In the genomic region with DNA sequence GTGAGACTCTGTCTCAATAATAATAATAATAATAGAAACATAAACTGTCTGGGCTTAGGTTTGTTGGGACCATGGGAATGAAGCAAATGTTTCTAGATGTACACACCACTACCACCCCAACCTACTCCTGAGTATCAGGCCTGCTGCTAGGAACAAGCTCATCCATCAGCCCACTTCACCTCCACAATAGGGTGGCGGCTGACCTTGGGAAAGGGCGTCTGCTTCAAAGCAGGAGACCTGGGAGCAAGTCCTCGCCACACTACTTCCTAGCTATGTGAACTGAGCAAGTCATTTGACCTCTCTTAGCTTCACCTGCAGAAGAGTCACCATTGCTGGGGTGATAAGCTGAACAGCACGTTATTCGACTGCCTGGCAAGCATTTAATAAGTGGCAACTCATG, we compare ENCODE assay signal across 2 cellular contexts.
TF ChIP-seq lines count a peak whose summit lies in the region.

No MANE protein-coding gene starts in this region.

TF ChIP-seq in HepG2, 621 proteins besides CTCF, POLR2A, EP300 and RAD21:
- TF ChIP-seq, protein P1, sequence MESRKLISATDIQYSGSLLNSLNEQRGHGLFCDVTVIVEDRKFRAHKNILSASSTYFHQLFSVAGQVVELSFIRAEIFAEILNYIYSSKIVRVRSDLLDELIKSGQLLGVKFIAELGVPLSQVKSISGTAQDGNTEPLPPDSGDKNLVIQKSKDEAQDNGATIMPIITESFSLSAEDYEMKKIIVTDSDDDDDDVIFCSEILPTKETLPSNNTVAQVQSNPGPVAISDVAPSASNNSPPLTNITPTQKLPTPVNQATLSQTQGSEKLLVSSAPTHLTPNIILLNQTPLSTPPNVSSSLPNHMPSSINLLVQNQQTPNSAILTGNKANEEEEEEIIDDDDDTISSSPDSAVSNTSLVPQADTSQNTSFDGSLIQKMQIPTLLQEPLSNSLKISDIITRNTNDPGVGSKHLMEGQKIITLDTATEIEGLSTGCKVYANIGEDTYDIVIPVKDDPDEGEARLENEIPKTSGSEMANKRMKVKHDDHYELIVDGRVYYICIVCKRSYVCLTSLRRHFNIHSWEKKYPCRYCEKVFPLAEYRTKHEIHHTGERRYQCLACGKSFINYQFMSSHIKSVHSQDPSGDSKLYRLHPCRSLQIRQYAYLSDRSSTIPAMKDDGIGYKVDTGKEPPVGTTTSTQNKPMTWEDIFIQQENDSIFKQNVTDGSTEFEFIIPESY (CRISPR knock-in tag; IDR thresholded peaks at IDR 0.05): peak; percentile 93
- TF ChIP-seq MTF1 (CRISPR knock-in tag; IDR thresholded peaks at IDR 0.05) (no peak), RARA (CRISPR knock-in tag; IDR thresholded peaks at IDR 0.05) (0 out of 2 replicates have a peak, but pooled peaks have one; percentile 9)
TF ChIP-seq in HepG2: peak in this region for 2.

TF ChIP-seq in K562, 482 proteins besides CTCF, POLR2A, EP300 and RAD21:
- TF ChIP-seq RFX7 (CRISPR knock-in tag; IDR thresholded peaks at IDR 0.05) (no peak), ESRRA (IDR thresholded peaks at IDR 0.05; ENCODE audit: borderline replicate concordance, low read depth) (peak; percentile 54; the same call in 1 of the 2 replicates)
